14 cellular contexts compared by ENCODE assay signal in genomic region chr11:11960687-11961086, GRCh38. TPM values are rescaled to one million over a fixed set of nuclear protein-coding genes. Genes with fewer than 3 reads are reported as not detected.
DNase-seq lines count a peak whose midpoint lies in the region; ATAC-seq and TF ChIP-seq lines count a peak whose summit lies in the region.
"Had no signal": no experiment of that assay in that cellular context is flagged by ENCODE, and none has a peak within 500 bp of the region (broad histone marks: within the 10 kb centered on the region; RNA-seq: fewer than 3 reads in every experiment).

No MANE protein-coding gene starts in this region.

- H3K27me3 ChIP-seq in left ventricle myocardium inferior (ENCODE audit: low read depth), result no peaks in the 10 kb centered on the region
- H3K27me3 ChIP-seq in Panc1 (ENCODE audit: control insufficient read depth, insufficient read depth, low read length), result no peaks in the 10 kb centered on the region
- no peaks in the 10 kb centered on the region for H3K27me3 ChIP-seq in dorsolateral prefrontal cortex
- H3K27me3 ChIP-seq: foreskin keratinocyte had no signal

- peak overlapping the region; percentile 90 for H3K27ac Mint-ChIP-seq in stimulated activated effector memory CD8-positive, alpha-beta T cell treated with anti-CD3 and anti-CD28 coated beads, Interleukin-12 subunit alpha, Interleukin-12 subunit beta, amount 100 ng/mL, for 72 hours

- no peaks in the 10 kb centered on the region for H3K9me3 Mint-ChIP-seq in stimulated activated effector memory CD8-positive, alpha-beta T cell treated with anti-CD3 and anti-CD28 coated beads, Interleukin-12 subunit alpha, Interleukin-12 subunit beta, amount 100 ng/mL, for 72 hours

- CTCF ChIA-PET in Panc1 (lab: Charles Lee), result no interaction called here

- DNase-seq in left ventricle myocardium inferior (no peak), left ventricle myocardium superior (no peak), Panc1 (ENCODE audit: low read depth, low spot score) (no peak), dorsolateral prefrontal cortex (no peak), NCI-H774 (lab: John Stamatoyannopoulos, UW) (no peak), superior temporal gyrus (ENCODE audit: extremely low spot score) (no peak)
- no peak for DNase-seq in stimulated activated effector memory CD8-positive, alpha-beta T cell treated with anti-CD3 and anti-CD28 coated beads, Interleukin-12 subunit alpha, Interleukin-12 subunit beta, amount 100 ng/mL, for 72 hours (ENCODE audit: low spot score in 2 of 2)
- DNase-seq: effector CD4-positive, alpha-beta T cell; foreskin keratinocyte; NCI-H226; RPMI8226; T-helper 9 cell had no signal

- H3K36me3 ChIP-seq in left ventricle myocardium inferior (peaks cover 31% of the 10 kb centered on the region), Panc1 (ENCODE audit: control insufficient read depth, insufficient read depth, low read length) (peaks cover 9% of the 10 kb centered on the region; the same call in 1 of the 2 replicates)

- H3K36me3 Mint-ChIP-seq in stimulated activated effector memory CD8-positive, alpha-beta T cell treated with anti-CD3 and anti-CD28 coated beads, Interleukin-12 subunit alpha, Interleukin-12 subunit beta, amount 100 ng/mL, for 72 hours, result peaks cover 25% of the 10 kb centered on the region

- H3K4me3 ChIP-seq in left ventricle myocardium inferior (no peak overlapping the region), Panc1 (ENCODE audit: low read depth in 2 of 2, low read length in 2 of 2) (no peak overlapping the region), dorsolateral prefrontal cortex (no peak overlapping the region)

- H3K4me1 Mint-ChIP-seq in stimulated activated effector memory CD8-positive, alpha-beta T cell treated with anti-CD3 and anti-CD28 coated beads, Interleukin-12 subunit alpha, Interleukin-12 subunit beta, amount 100 ng/mL, for 72 hours, result peaks cover 38% of the 10 kb centered on the region

- no TSS peak for BruUV-seq in Panc1 (replicated peaks; lab: Mats Ljungman, UMichigan)

- H3K9me3 ChIP-seq in left ventricle myocardium inferior (replicated peaks) (no peaks in the 10 kb centered on the region), Panc1 (ENCODE audit: control insufficient read depth, insufficient read depth, low read depth, low read length) (no peaks in the 10 kb centered on the region)

- intact Hi-C loops in left ventricle myocardium inferior (cut with micrococcal nuclease) (no loop called here), left ventricle myocardium superior (cut with micrococcal nuclease) (no loop called here), Panc1 (cut with micrococcal nuclease; ENCODE audit: unreplicated experiment) (no loop called here), dorsolateral prefrontal cortex (cut with DNase I) (no loop called here)

- H3K4me3 Mint-ChIP-seq in stimulated activated effector memory CD8-positive, alpha-beta T cell treated with anti-CD3 and anti-CD28 coated beads, Interleukin-12 subunit alpha, Interleukin-12 subunit beta, amount 100 ng/mL, for 72 hours, result no peak overlapping the region

- POLR2A ChIA-PET in Panc1 (lab: Charles Lee), result no interaction called here

- in situ Hi-C loops in Panc1 (cut with HindIII; ENCODE audit: low pct_unique_long_range_greater_than_20kb, low sequenced_read_pairs), result no loop called here

- peaks cover 55% of the 10 kb centered on the region for H3K4me1 ChIP-seq in left ventricle myocardium inferior
- H3K4me1 ChIP-seq in Panc1 (ENCODE audit: control insufficient read depth, insufficient read depth, low read length), result no peaks in the 10 kb centered on the region
- H3K4me1 ChIP-seq: foreskin keratinocyte had no signal

- H3K27ac ChIP-seq in left ventricle myocardium inferior (replicated peaks) (peak overlapping the region; percentile 13), Panc1 (ENCODE audit: low read length) (no peak overlapping the region), dorsolateral prefrontal cortex (peak overlapping the region in 43 of 59 donors; percentile 0 to 75 (median 47))
- H3K27ac ChIP-seq: foreskin keratinocyte, HL-60 had no signal

- no peak for TF ChIP-seq CTCF in left ventricle myocardium inferior (IDR thresholded peaks at IDR 0.05; ENCODE audit: borderline replicate concordance)
- peak; percentile 8; the same call in 1 of the 2 replicates for TF ChIP-seq CTCF in Panc1 (IDR thresholded peaks at IDR 0.05)
- no peak for TF ChIP-seq CTCF in dorsolateral prefrontal cortex (IDR thresholded peaks at IDR 0.05 in 54 of 56, conservative IDR thresholded peaks at IDR 0.05 in 2 of 56; ENCODE audit: low read depth in 1 of 56, partially characterized antibody in 56 of 56)

- ATAC-seq in left ventricle myocardium superior, result no peak
- no peak for ATAC-seq in Panc1
- peak; percentile 52 for ATAC-seq in stimulated activated effector memory CD8-positive, alpha-beta T cell treated with anti-CD3 and anti-CD28 coated beads, Interleukin-12 subunit alpha, Interleukin-12 subunit beta, amount 100 ng/mL, for 72 hours
- no peak for ATAC-seq in HG03159 (IDR thresholded peaks at IDR 0.05; ENCODE audit: unreplicated experiment)

RNA-seq across cellular contexts. Expression of gene DKK3, which starts 47.7 kb away (rescaled TPM):
- total RNA-seq in left ventricle myocardium inferior (769 TPM), left ventricle myocardium superior (657 TPM), Panc1 (2021; ENCODE audit: unreplicated experiment) (116 TPM), dorsolateral prefrontal cortex (1,000 to 10,000 TPM in 9 of 120 experiments, 100 to 1,000 TPM in 111; 391 to 1,132 (median 804) TPM)
- 140 TPM for polyA plus RNA-seq in Panc1 (2012; ENCODE audit: insufficient read length)
